ENCODE assay signal across 17 cellular contexts in genomic region chr9:121770415-121771273, GRCh38.
DNase-seq lines count a peak whose midpoint lies in the region; ATAC-seq and TF ChIP-seq lines count a peak whose summit lies in the region.
"Had no signal": no experiment of that assay in that cellular context is flagged by ENCODE, and none has a peak within 500 bp of the region (broad histone marks: within the 10 kb centered on the region; RNA-seq: fewer than 3 reads in every experiment).

No MANE protein-coding gene starts in this region.

- H3K36me3 ChIP-seq in SJSA1, result peaks cover 2% of the 10 kb centered on the region; the same call in 1 of the 2 replicates
- peaks cover 0 to 51% of the 10 kb centered on the region in 2 donors for H3K36me3 ChIP-seq in gastrocnemius medialis
- H3K36me3 ChIP-seq in A673 (ENCODE audit: insufficient read depth, low read length, poor library complexity, severe bottlenecking), result peaks cover 7% of the 10 kb centered on the region

- H3K36me3 Mint-ChIP-seq in CD14-positive monocyte, result no peaks in the 10 kb centered on the region
- no peaks in the 10 kb centered on the region for H3K36me3 Mint-ChIP-seq in glutamatergic neuron (ENCODE audit: unreplicated experiment)

- H3K4me1 Mint-ChIP-seq in CD14-positive monocyte (no peaks in the 10 kb centered on the region), glutamatergic neuron (ENCODE audit: low read depth, unreplicated experiment) (peaks cover 4% of the 10 kb centered on the region)
- H3K4me1 Mint-ChIP-seq: neural crest cell had no signal

- no TSS peak for BruUV-seq in A673 (replicated peaks; lab: Mats Ljungman, UMichigan)

- H3K27ac ChIP-seq in SJSA1 (peak overlapping the region; percentile 19; the same call in 1 of the 2 replicates), gastrocnemius medialis (peak overlapping the region; percentile 80 to 88 (median 85)), A673 (ENCODE audit: low read depth, low read length, poor library complexity, severe bottlenecking) (no peak overlapping the region)
- H3K27ac ChIP-seq: esophagus squamous epithelium, SK-N-MC had no signal

- in situ Hi-C loops in gastrocnemius medialis (cut with MboI; ENCODE audit: low sequenced_read_pairs in 4 of 4), result no loop called here

- no peak for ATAC-seq in gastrocnemius medialis
- no peak for ATAC-seq in HG03095 (IDR thresholded peaks at IDR 0.05; ENCODE audit: unreplicated experiment)
- ATAC-seq: activated T-cell treated with anti-CD3 and anti-CD28 coated beads, Interleukin-2, amount 50 U/mL, for 4 hours had no signal

- DNase-seq in CD14-positive monocyte (ENCODE audit: low spot score), result peak; percentile 20
- peak in 1 of 2 experiments; percentile 22 for DNase-seq in SJSA1 (ENCODE audit: low read depth in 1 of 2, low spot score in 2 of 2)
- DNase-seq in glutamatergic neuron, result peak; percentile 2
- no peak for DNase-seq in gastrocnemius medialis
- no peak for DNase-seq in putamen (ENCODE audit: low spot score)
- DNase-seq in A673 (ENCODE audit: low spot score), result no peak
- no peak for DNase-seq in activated CD4-positive, CD25-positive, alpha-beta regulatory T cell treated with anti-CD3 and anti-CD28 coated beads, Interleukin-2, amount 50 U/mL, for 72 hours
- DNase-seq: activated CD4-positive, CD25-positive, alpha-beta regulatory T cell; activated T-cell treated with anti-CD3 and anti-CD28 coated beads, Interleukin-2, amount 50 U/mL, for 4 hours; Caco-2; esophagus squamous epithelium; GOT3; NCI-H1417 treated with DMSO at 0.1 percent for 48 hours had no signal

- no peaks in the 10 kb centered on the region for H3K9me3 Mint-ChIP-seq in CD14-positive monocyte
- peaks cover 10% of the 10 kb centered on the region for H3K9me3 Mint-ChIP-seq in glutamatergic neuron (ENCODE audit: unreplicated experiment)
- H3K9me3 Mint-ChIP-seq: activated T-cell treated with anti-CD3 and anti-CD28 coated beads, Interleukin-2, amount 50 U/mL, for 4 hours; brain; neural crest cell had no signal

- no peak for TF ChIP-seq POLR2A in gastrocnemius medialis (IDR thresholded peaks at IDR 0.05)

- peaks cover 0 to 6% (median 2%) of the 10 kb centered on the region in 3 donors for H3K27me3 Mint-ChIP-seq in CD14-positive monocyte (ENCODE audit: low read depth in 3 of 3)
- H3K27me3 Mint-ChIP-seq in glutamatergic neuron (ENCODE audit: unreplicated experiment), result peaks cover 6% of the 10 kb centered on the region

- TF ChIP-seq CTCF in CD14-positive monocyte (IDR thresholded peaks at IDR 0.05), result no peak
- no peak for TF ChIP-seq CTCF in glutamatergic neuron (IDR thresholded peaks at IDR 0.05; ENCODE audit: partially characterized antibody, unreplicated experiment)
- TF ChIP-seq CTCF in gastrocnemius medialis (IDR thresholded peaks at IDR 0.05 in 4 of 5, conservative IDR thresholded peaks at IDR 0.05 in 1 of 5), result no peak
- TF ChIP-seq CTCF in A673 (conservative IDR thresholded peaks at IDR 0.05; ENCODE audit: low read depth, low read length), result no peak

- CTCF ChIA-PET in A673 (lab: Charles Lee), result no interaction called here

- H3K27me3 ChIP-seq in SJSA1 (replicated peaks) (no peaks in the 10 kb centered on the region), gastrocnemius medialis (no peaks in the 10 kb centered on the region), A673 (replicated peaks; ENCODE audit: insufficient read depth, low read depth, low read length, poor library complexity) (no peaks in the 10 kb centered on the region)
- H3K27me3 ChIP-seq: esophagus squamous epithelium had no signal

- H3K27ac Mint-ChIP-seq in CD14-positive monocyte, result no peak overlapping the region
- H3K27ac Mint-ChIP-seq in glutamatergic neuron (ENCODE audit: unreplicated experiment), result no peak overlapping the region

- no peak overlapping the region for H3K4me3 Mint-ChIP-seq in CD14-positive monocyte
- H3K4me3 Mint-ChIP-seq in glutamatergic neuron (ENCODE audit: unreplicated experiment), result no peak overlapping the region
- H3K4me3 Mint-ChIP-seq: activated T-cell treated with anti-CD3 and anti-CD28 coated beads, Interleukin-2, amount 50 U/mL, for 4 hours; brain; neural crest cell had no signal

- H3K9me3 ChIP-seq in SJSA1 (replicated peaks) (no peaks in the 10 kb centered on the region), gastrocnemius medialis (no peaks in the 10 kb centered on the region), A673 (ENCODE audit: low read depth, low read length, poor library complexity, severe bottlenecking) (no peaks in the 10 kb centered on the region)
- H3K9me3 ChIP-seq: Caco-2, esophagus squamous epithelium had no signal

- POLR2A ChIA-PET in A673 (lab: Charles Lee; ENCODE audit: low non-redundant PET), result no interaction called here

- intact Hi-C loops in CD14-positive monocyte (cut with micrococcal nuclease) (no loop called here), gastrocnemius medialis (cut with DNase I; ENCODE audit: low total_unique reads) (loop anchor here (1.0 to 10.0 kb wide), 2 partner anchors 83 to 214 kb away; no protein-coding TSS in a partner anchor), A673 (cut with micrococcal nuclease; ENCODE audit: unreplicated experiment) (no loop called here)

- H3K4me3 ChIP-seq in SJSA1 (no peak overlapping the region), gastrocnemius medialis (no peak overlapping the region), A673 (ENCODE audit: low read depth, low read length, poor library complexity, severe bottlenecking) (no peak overlapping the region)
- H3K4me3 ChIP-seq: esophagus squamous epithelium, SK-N-MC had no signal

- H3K4me1 ChIP-seq in SJSA1 (replicated peaks), result peaks cover 22% of the 10 kb centered on the region
- peaks cover 31 to 34% of the 10 kb centered on the region in 2 donors for H3K4me1 ChIP-seq in gastrocnemius medialis
- H3K4me1 ChIP-seq in A673 (ENCODE audit: insufficient read depth, low read length, poor library complexity, severe bottlenecking), result no peaks in the 10 kb centered on the region
- H3K4me1 ChIP-seq: Caco-2 had no signal

Comparison
In these comparisons a context has a peak if more than half of its experiments do, and no peak if none do; other contexts are left out.
1. DNase-seq: peak in CD14-positive monocyte (single experiment) and glutamatergic neuron (single experiment); none in gastrocnemius medialis (0 of 2), putamen (single experiment), A673 (single experiment) and activated CD4-positive, CD25-positive, alpha-beta regulatory T cell treated with anti-CD3 and anti-CD28 coated beads, Interleukin-2, amount 50 U/mL, for 72 hours (single experiment).